ENCODE assay signal across 18 cellular contexts in genomic region chr19:47495478-47496372, GRCh38. TPM values are rescaled to one million over a fixed set of nuclear protein-coding genes. Genes with fewer than 3 reads are reported as not detected.
A peak's percentile ranks its signal among the peaks of the same experiment; 100 is the strongest.
DNase-seq lines count a peak whose midpoint lies in the region; ATAC-seq and TF ChIP-seq lines count a peak whose summit lies in the region.
"Had no signal": no experiment of that assay in that cellular context is flagged by ENCODE, and none has a peak within 500 bp of the region (broad histone marks: within the 10 kb centered on the region; RNA-seq: fewer than 3 reads in every experiment).

No MANE protein-coding gene starts in this region.

- no peak overlapping the region for H2BK12ac ChIP-seq in H9 (ENCODE audit: insufficient read length, low read depth, low read length)

- H2BK5ac ChIP-seq in H9 (ENCODE audit: insufficient read length, low read length), result no peak overlapping the region

- H3K56ac ChIP-seq in H9 (ENCODE audit: insufficient read length, low read depth, low read length), result no peak overlapping the region

- no peak overlapping the region; the same call in 2 of the 3 replicates for H3K4me3 Mint-ChIP-seq in GM23338
- H3K4me3 Mint-ChIP-seq in progenitor cell of endocrine pancreas (ENCODE audit: low read depth), result no peak overlapping the region
- no peak overlapping the region for H3K4me3 Mint-ChIP-seq in H9

- H3K23me2 ChIP-seq in H9 (ENCODE audit: insufficient read length, low read depth, low read length, poor library complexity, severe bottlenecking), result no peaks in the 10 kb centered on the region

- no CpG with 5 or more reads among the region's 17 CpGs for WGBS in H9 (ENCODE audit: extremely low coverage, insufficient read length, low lambda C conversion rate)

- H4K5ac ChIP-seq in H9 (ENCODE audit: insufficient read length, low read depth, low read length), result no peak overlapping the region

- no peak overlapping the region for H2BK120ac ChIP-seq in H9 (ENCODE audit: low read depth, low read length, poor library complexity, severe bottlenecking)

- DNase-seq in NCI-H2196 (lab: John Stamatoyannopoulos, UW; ENCODE audit: unreplicated experiment) (peak; percentile 41), NCI-H2196 treated with DMSO at 0.1 percent for 48 hours (lab: John Stamatoyannopoulos, UW; ENCODE audit: unreplicated experiment) (no peak), GM23338 (ENCODE audit: low spot score) (no peak), anterior cingulate cortex (lab: John Stamatoyannopoulos, UW) (peak in 30 of 58 donors; percentile 15 to 64 (median 40)), progenitor cell of endocrine pancreas (ENCODE audit: low spot score, unreplicated experiment) (no peak), omental fat pad (ENCODE audit: low spot score) (no peak), H9 (no peak)
- DNase-seq: activated CD8-positive, alpha-beta memory T cell treated with anti-CD3 and anti-CD28 coated beads, Interleukin-2, amount 50 U/mL, for 48 hours; cortex of kidney; DND-41; occipital lobe; trophoblast cell had no signal

- H3T11ph ChIP-seq in H9 (ENCODE audit: low read length), result no peak overlapping the region

- peaks cover 9% of the 10 kb centered on the region; the same call in 2 of the 3 replicates for H3K36me3 Mint-ChIP-seq in GM23338 (ENCODE audit: low read depth)
- peaks cover 4% of the 10 kb centered on the region for H3K36me3 Mint-ChIP-seq in progenitor cell of endocrine pancreas (ENCODE audit: insufficient read depth)
- H3K36me3 Mint-ChIP-seq in H9 (ENCODE audit: insufficient read depth in 1 of 3, low read depth in 3 of 3), result peaks cover 3 to 16% (median 10%) of the 10 kb centered on the region in 3 experiments; a peak in 5 of 7 replicates

- H4K91ac ChIP-seq in H9 (ENCODE audit: insufficient read length, low read depth, low read length), result no peak overlapping the region

- H2BK20ac ChIP-seq in H9 (ENCODE audit: low read depth, low read length, poor library complexity, severe bottlenecking), result no peak overlapping the region

- H3K27me3 Mint-ChIP-seq in GM23338 (ENCODE audit: insufficient read depth, low read depth, poor library complexity), result peaks cover 23% of the 10 kb centered on the region
- no peaks in the 10 kb centered on the region for H3K27me3 Mint-ChIP-seq in progenitor cell of endocrine pancreas
- H3K27me3 Mint-ChIP-seq in H9 (ENCODE audit: low read depth), result no peaks in the 10 kb centered on the region

- H3K4me2 ChIP-seq in GM23338, result no peak overlapping the region
- no peak overlapping the region for H3K4me2 ChIP-seq in H9 (ENCODE audit: insufficient read depth, insufficient read length, low read length)
- H3K4me2 ChIP-seq: A549 had no signal

- TF ChIP-seq CTCF in GM23338 (conservative IDR thresholded peaks at IDR 0.05; ENCODE audit: low read depth in 2 of 2) (no peak), progenitor cell of endocrine pancreas (IDR thresholded peaks at IDR 0.05; ENCODE audit: unreplicated experiment) (no peak), omental fat pad (IDR thresholded peaks at IDR 0.05) (no peak), H9 (conservative IDR thresholded peaks at IDR 0.05) (no peak)

- ATAC-seq in GM23338 (no peak), omental fat pad (ENCODE audit: low FRiP score) (no peak), HG03135 (IDR thresholded peaks at IDR 0.05; ENCODE audit: unreplicated experiment) (no peak)
- ATAC-seq: A549 had no signal

- H3K14ac ChIP-seq in H9 (ENCODE audit: insufficient read depth, low read length), result no peak overlapping the region; the same call in 1 of the 2 replicates

- H3K9ac ChIP-seq in H9 (ENCODE audit: extremely low read depth, insufficient read length, low read length), result no peak overlapping the region

- no peak overlapping the region for H3K4me3 ChIP-seq in GM23338
- H3K4me3 ChIP-seq: A549, adrenal gland, lung had no signal

- H3K27ac Mint-ChIP-seq in GM23338, result peak overlapping the region; percentile 42; the same call in 1 of the 2 replicates
- H3K27ac Mint-ChIP-seq in progenitor cell of endocrine pancreas, result peak overlapping the region; percentile 20
- peak overlapping the region in 1 of 3 experiments; percentile 83; a peak in 2 of 7 replicates for H3K27ac Mint-ChIP-seq in H9

- H3K27ac ChIP-seq in GM23338 (ENCODE audit: low read depth) (no peak overlapping the region), H9 (ENCODE audit: insufficient read length, low read depth, low read length) (no peak overlapping the region)
- H3K27ac ChIP-seq: A549, HL-60 had no signal

- H3K4me1 Mint-ChIP-seq in GM23338 (peaks cover 32% of the 10 kb centered on the region), progenitor cell of endocrine pancreas (ENCODE audit: low read depth) (no peaks in the 10 kb centered on the region), H9 (peaks cover 0 to 30% of the 10 kb centered on the region in 2 experiments; a peak in 2 of 4 replicates)

- H2BK15ac ChIP-seq in H9 (ENCODE audit: low read depth, low read length), result no peak overlapping the region

- H3K4ac ChIP-seq in H9 (ENCODE audit: low read depth, low read length), result no peak overlapping the region

- no peak overlapping the region for H3K23ac ChIP-seq in H9 (ENCODE audit: insufficient read length, low read depth, low read length)

- H3K9me3 Mint-ChIP-seq in GM23338, result no peaks in the 10 kb centered on the region
- H3K9me3 Mint-ChIP-seq in progenitor cell of endocrine pancreas (ENCODE audit: low read depth), result no peaks in the 10 kb centered on the region
- no peaks in the 10 kb centered on the region for H3K9me3 Mint-ChIP-seq in H9

- no peak overlapping the region for H2AFZ ChIP-seq in GM23338
- H2AFZ ChIP-seq in H9 (ENCODE audit: low read length), result no peak overlapping the region

- H3K9me3 ChIP-seq in H9 (ENCODE audit: control insufficient read depth, low read depth, low read length), result no peaks in the 10 kb centered on the region
- H3K9me3 ChIP-seq: A549, adrenal gland had no signal

- H3F3A ChIP-seq in GM23338 (replicated peaks; ENCODE audit: low read depth), result 0 out of 2 replicates have a peak, but pooled peaks cover 3% of the 10 kb centered on the region

- H4K20me1 ChIP-seq in GM23338 (replicated peaks; ENCODE audit: insufficient read depth) (no peaks in the 10 kb centered on the region), H9 (ENCODE audit: control insufficient read depth, insufficient read depth, insufficient read length) (no peaks in the 10 kb centered on the region)

- H3K4me1 ChIP-seq in GM23338 (ENCODE audit: insufficient read depth), result peaks cover 12% of the 10 kb centered on the region
- H3K4me1 ChIP-seq in H9 (ENCODE audit: insufficient read depth, low read length), result no peaks in the 10 kb centered on the region; the same call in 1 of the 2 replicates
- H3K4me1 ChIP-seq: A549 had no signal

- no peak overlapping the region for H4K8ac ChIP-seq in H9 (replicated peaks; ENCODE audit: insufficient read length, low read depth, low read length)

- H3K79me1 ChIP-seq in H9 (ENCODE audit: insufficient read depth, low read depth, low read length, poor library complexity, severe bottlenecking), result no peaks in the 10 kb centered on the region

- H3K27me3 ChIP-seq in GM23338 (ENCODE audit: insufficient read depth) (no peaks in the 10 kb centered on the region), H9 (ENCODE audit: insufficient read depth, low read length) (no peaks in the 10 kb centered on the region)
- H3K27me3 ChIP-seq: adrenal gland had no signal

- H2AK5ac ChIP-seq in H9 (ENCODE audit: insufficient read length, low read length), result no peak overlapping the region

- no peaks in the 10 kb centered on the region for H3K36me3 ChIP-seq in GM23338 (ENCODE audit: insufficient read depth)

- 0 out of 2 replicates have a peak, but pooled peaks cover 4% of the 10 kb centered on the region for H3K79me2 ChIP-seq in GM23338 (replicated peaks; ENCODE audit: insufficient read depth)
- H3K79me2 ChIP-seq in H9 (ENCODE audit: insufficient read depth, low read length), result no peaks in the 10 kb centered on the region

- H3K9me2 ChIP-seq in GM23338 (ENCODE audit: insufficient read depth), result no peaks in the 10 kb centered on the region

- H3K18ac ChIP-seq in H9 (ENCODE audit: insufficient read length, low read depth, low read length), result no peak overlapping the region

TF ChIP-seq in GM23338, 12 proteins besides CTCF, POLR2A, EP300 and RAD21 (continues in another document):
- no peak for TF ChIP-seq CREB1 (CRISPR knock-in tag; IDR thresholded peaks at IDR 0.05; ENCODE audit: low read depth)

RNA-seq across cellular contexts. Expression of gene KPTN, which starts 11.7 kb away (rescaled TPM):
- 19.8 and 28.0 TPM in 2 replicates for total RNA-seq in GM23338 (2014; rRNA removed; shearing (Covaris generic))
- polyA plus RNA-seq in GM23338 (2016; fragmentation: Nextera tagmentation; extraction: Ambion mirVana), result 26.2 and 31.1 TPM in 2 replicates
- total RNA-seq in progenitor cell of endocrine pancreas (29.9 and 30.5 TPM in 2 replicates), omental fat pad (1 to 10 TPM; 4.4 to 7.6 (median 5.5) TPM), H9 (2021) (33.6 and 35.4 TPM in 2 replicates)

RNA-seq across cellular contexts. Expression of gene NAPA, which starts 19.1 kb away (rescaled TPM):
- 42.9 and 52.0 TPM in 2 replicates for total RNA-seq in GM23338 (2014; rRNA removed; shearing (Covaris generic))
- 72.1 and 74.3 TPM in 2 replicates for polyA plus RNA-seq in GM23338 (2016; fragmentation: Nextera tagmentation; extraction: Ambion mirVana)
- total RNA-seq in progenitor cell of endocrine pancreas (77.8 and 80.0 TPM in 2 replicates), omental fat pad (10 to 100 TPM; 77.5 to 83.6 (median 81.0) TPM), H9 (2021) (62.3 and 62.8 TPM in 2 replicates)

RNA-seq across cellular contexts. Expression of gene SLC8A2, which starts 24.0 kb away (rescaled TPM):
- total RNA-seq in GM23338 (2014; rRNA removed; shearing (Covaris generic)), result 10.0 and 11.6 TPM in 2 replicates
- 0.86 and 1.1 TPM in 2 replicates for polyA plus RNA-seq in GM23338 (2016; fragmentation: Nextera tagmentation; extraction: Ambion mirVana)
- total RNA-seq in progenitor cell of endocrine pancreas (1.2 and 1.4 TPM in 2 replicates), omental fat pad (1 to 10 TPM in 1 of 4 donors, under 1 TPM in 2, not detected in 1; 0.19 to 1.4 (median 0.47) TPM), H9 (2021) (10.7 and 11.3 TPM in 2 replicates)
- polyA plus RNA-seq: fibroblast of lung had no signal

Comparison
In these comparisons a context has a peak if more than half of its experiments do, and no peak if none do; other contexts are left out.
1. DNase-seq: peak in NCI-H2196 (single experiment) and anterior cingulate cortex (30 of 58); none in NCI-H2196 treated with DMSO at 0.1 percent for 48 hours (single experiment), GM23338 (single experiment), progenitor cell of endocrine pancreas (single experiment), omental fat pad (single experiment) and H9 (single experiment).